Comparison of ENCODE assay signal across 8 cellular contexts in the genomic region with DNA sequence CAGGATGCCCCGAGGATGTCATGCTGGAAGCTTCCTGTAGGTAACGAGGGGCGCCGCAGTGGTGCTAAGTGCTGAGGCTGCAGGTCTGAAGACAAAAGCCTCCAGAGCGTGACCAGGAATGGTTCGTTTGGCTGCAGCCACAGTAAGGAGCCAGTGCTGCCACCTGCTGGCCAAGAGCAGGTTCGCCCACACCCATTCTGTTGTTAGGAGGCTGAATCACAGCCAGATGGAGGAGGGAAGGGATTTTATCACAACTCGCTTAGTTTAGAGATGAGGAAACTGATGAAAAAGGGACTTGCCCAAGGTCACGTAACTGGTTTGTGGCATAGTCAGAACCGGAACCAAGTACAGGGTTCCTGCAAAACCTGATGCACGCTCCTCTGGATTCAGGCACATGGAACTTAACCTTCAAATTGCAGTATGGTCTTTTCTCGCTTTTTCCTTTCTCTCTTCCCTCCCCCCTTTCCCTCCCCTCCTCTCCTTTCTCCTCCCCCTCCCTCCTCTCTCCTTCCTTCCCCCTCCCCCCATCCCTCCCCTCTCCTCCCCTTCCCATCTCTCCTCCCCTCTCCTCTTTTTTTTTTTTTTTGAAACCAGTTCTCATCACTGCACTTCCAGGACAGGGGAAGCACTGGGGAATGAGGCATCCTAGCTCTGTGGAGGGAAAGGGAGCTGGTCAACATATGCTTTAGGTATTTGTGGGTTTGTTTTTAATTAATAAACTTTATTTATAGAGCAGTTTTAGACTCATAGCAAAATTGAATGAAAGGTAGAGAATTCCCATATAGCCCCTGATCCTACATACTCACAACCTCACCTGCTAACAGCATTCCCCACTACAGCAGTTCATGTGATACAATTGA.
A peak's percentile ranks its signal among the peaks of the same experiment; 100 is the strongest.
DNase-seq lines count a peak whose midpoint lies in the region; ATAC-seq and TF ChIP-seq lines count a peak whose summit lies in the region.

No MANE protein-coding gene starts in this region.

- H4K12ac ChIP-seq in trophoblast cell (ENCODE audit: low read depth, low read length): no peak overlapping the region

- no peaks in the 10 kb centered on the region for H3K79me1 ChIP-seq in trophoblast cell (ENCODE audit: low read length)

- H3K36me3 ChIP-seq in trophoblast cell (ENCODE audit: control insufficient read depth in 1 of 2, insufficient read depth in 2 of 2, low read length in 2 of 2): peaks cover 5 to 11% of the 10 kb centered on the region in 2 experiments
- H3K36me3 ChIP-seq in upper lobe of right lung: no peaks in the 10 kb centered on the region

- H3K14ac ChIP-seq in trophoblast cell (ENCODE audit: low read length): no peak overlapping the region

- TF ChIP-seq CTCF in GM12873 (IDR thresholded peaks at IDR 0.05; ENCODE audit: insufficient read depth, low read depth, low read length, missing control alignments): peak; percentile 100
- peak; percentile 98 for TF ChIP-seq CTCF in upper lobe of right lung (IDR thresholded peaks at IDR 0.05)

- H3K9ac ChIP-seq in trophoblast cell (ENCODE audit: low read length): no peak overlapping the region

- H3K9me3 ChIP-seq in trophoblast cell (ENCODE audit: insufficient read depth, low read depth, low read length): peaks cover 9% of the 10 kb centered on the region
- H3K9me3 ChIP-seq in upper lobe of right lung: no peaks in the 10 kb centered on the region

- intact Hi-C loops in upper lobe of right lung (cut with DNase I): no loop called here

- WGBS in trophoblast cell (ENCODE audit: extremely low coverage, insufficient coverage, insufficient read length): no CpG with 5 or more reads among the region's 12 CpGs

- no peak overlapping the region for H2BK12ac ChIP-seq in trophoblast cell (ENCODE audit: low read length)

- no peak overlapping the region for H4K91ac ChIP-seq in trophoblast cell (ENCODE audit: low read depth, low read length)

- H3K27me3 ChIP-seq in trophoblast cell (ENCODE audit: insufficient read depth, low read length): no peaks in the 10 kb centered on the region
- no peaks in the 10 kb centered on the region for H3K27me3 ChIP-seq in upper lobe of right lung

- no peak overlapping the region for H2BK120ac ChIP-seq in trophoblast cell (ENCODE audit: insufficient read depth, low read length, poor library complexity)

- no peak overlapping the region for H4K8ac ChIP-seq in trophoblast cell (ENCODE audit: low read depth, low read length)

- H3K4me2 ChIP-seq in trophoblast cell (ENCODE audit: low read length): no peak overlapping the region

- no peak overlapping the region for H3K23ac ChIP-seq in trophoblast cell (ENCODE audit: low read length)

- H3K4me3 ChIP-seq in trophoblast cell (ENCODE audit: low read depth, low read length): no peak overlapping the region
- H3K4me3 ChIP-seq in upper lobe of right lung: no peak overlapping the region

- no peak overlapping the region for H2BK5ac ChIP-seq in trophoblast cell (ENCODE audit: low read depth, low read length, poor library complexity)

- no peaks in the 10 kb centered on the region for H3K79me2 ChIP-seq in trophoblast cell (ENCODE audit: control insufficient read depth, insufficient read depth, low read length, poor library complexity)

- H2AK5ac ChIP-seq in trophoblast cell (ENCODE audit: low read length): no peak overlapping the region

- no peak overlapping the region for H3K4ac ChIP-seq in trophoblast cell (ENCODE audit: low read depth, low read length)

- H3K4me1 ChIP-seq in trophoblast cell (ENCODE audit: control insufficient read depth in 1 of 2, insufficient read depth in 2 of 2, low read length in 2 of 2) (peaks cover 0 to 6% of the 10 kb centered on the region in 2 experiments), upper lobe of right lung (peaks cover 3% of the 10 kb centered on the region)

- no peak overlapping the region for H2AFZ ChIP-seq in trophoblast cell (ENCODE audit: insufficient read depth, low read length, poor library complexity)

- no peak overlapping the region for H3K18ac ChIP-seq in trophoblast cell (ENCODE audit: low read length)

- H3K27ac ChIP-seq in trophoblast cell (ENCODE audit: low read depth, low read length) (no peak overlapping the region), upper lobe of right lung (no peak overlapping the region)

- DNase-seq in NCI-H1092 (lab: John Stamatoyannopoulos, UW) (peak; percentile 74), SK-N-DZ (ENCODE audit: low spot score) (peak; percentile 86), glomerular endothelial cell (ENCODE audit: extremely low read depth, low read depth, low spot score) (peak; percentile 65), trophoblast cell (peak; percentile 94 to 98), upper lobe of right lung (peak; percentile 94)
- DNase-seq in activated naive CD4-positive, alpha-beta T cell (lab: John Stamatoyannopoulos, UW): peak; percentile 59 to 76 (median 70)

- peak; percentile 86 for ATAC-seq in HG02678 (IDR thresholded peaks at IDR 0.05; ENCODE audit: unreplicated experiment)
- peak; percentile 99 for ATAC-seq in upper lobe of right lung
